In the genomic region with DNA sequence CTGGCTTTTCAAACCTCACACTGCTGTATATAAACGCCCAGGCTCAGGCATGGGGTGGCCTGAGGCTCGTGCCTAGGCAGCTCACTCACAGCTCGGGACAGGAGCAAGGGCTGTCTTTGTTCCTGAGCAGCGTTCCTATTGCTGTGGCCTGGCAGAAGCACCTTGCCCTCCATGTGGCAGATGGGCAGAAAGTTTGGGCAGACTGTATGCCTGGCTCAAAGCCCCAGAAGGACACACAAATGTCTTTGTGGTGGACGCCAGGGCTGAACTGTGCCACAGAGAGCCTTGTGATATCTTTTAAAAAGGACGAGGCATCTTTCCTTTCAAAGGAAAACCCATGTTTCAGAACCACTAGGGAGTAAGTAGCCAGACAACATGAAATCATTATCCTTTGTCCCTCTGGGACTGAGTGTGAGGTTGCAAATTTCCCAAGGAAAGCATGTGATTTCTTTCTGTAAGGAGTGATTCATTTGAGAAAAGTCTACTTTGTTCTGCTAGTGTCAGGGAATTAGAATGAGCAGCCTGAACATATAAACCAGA, we compare ENCODE assay signal across 9 cellular contexts. TPM values are rescaled to one million over a fixed set of nuclear protein-coding genes. Genes with fewer than 3 reads are reported as not detected.
A peak's percentile ranks its signal among the peaks of the same experiment; 100 is the strongest.
DNase-seq lines count a peak whose midpoint lies in the region; ATAC-seq and TF ChIP-seq lines count a peak whose summit lies in the region.
"Had no signal": no experiment of that assay in that cellular context is flagged by ENCODE, and none has a peak within 500 bp of the region (broad histone marks: within the 10 kb centered on the region; RNA-seq: fewer than 3 reads in every experiment).

No MANE protein-coding gene starts in this region.

- TF ChIP-seq CTCF in suprapubic skin (IDR thresholded peaks at IDR 0.05) = no peak

- no peak for TF ChIP-seq EP300 in suprapubic skin (IDR thresholded peaks at IDR 0.05)

- H3K9me3 ChIP-seq in suprapubic skin (no peaks in the 10 kb centered on the region), MG63 (no peaks in the 10 kb centered on the region)

- no peaks in the 10 kb centered on the region for H3K27me3 ChIP-seq in suprapubic skin
- H3K27me3 ChIP-seq in MG63 = no peaks in the 10 kb centered on the region

- TF ChIP-seq POLR2A in suprapubic skin (IDR thresholded peaks at IDR 0.05) = no peak

- H3K4me3 ChIP-seq in suprapubic skin (no peak overlapping the region), MG63 (no peak overlapping the region)

- WGBS in suprapubic skin = 69% methylated on average over 6 of the region's 6 CpGs

- peak overlapping the region; percentile 78 for H3K27ac ChIP-seq in suprapubic skin

- H3K36me3 ChIP-seq in suprapubic skin = no peaks in the 10 kb centered on the region
- no peaks in the 10 kb centered on the region for H3K36me3 ChIP-seq in MG63

- peaks cover 4% of the 10 kb centered on the region for H3K4me1 ChIP-seq in suprapubic skin

- ATAC-seq in GM19397 (IDR thresholded peaks at IDR 0.05; ENCODE audit: unreplicated experiment) (no peak), HG02759 (IDR thresholded peaks at IDR 0.05; ENCODE audit: unreplicated experiment) (no peak)

- DNase-seq in HT1080 (ENCODE audit: low read depth) (peak; percentile 38), dedifferentiated amniotic fluid mesenchymal stem cell (ENCODE audit: extremely low spot score) (peak; percentile 79), kidney tubule cell (ENCODE audit: low spot score) (peak; percentile 46), suprapubic skin (ENCODE audit: low spot score in 2 of 2) (no peak), NCI-H1105 (lab: John Stamatoyannopoulos, UW) (no peak), MG63 (no peak)
- DNase-seq: NCI-H226 had no signal

RNA-seq across cellular contexts. Expression of gene UBE2E1, which starts 29.3 kb away (rescaled TPM):
- total RNA-seq in HT1080 (2014; rRNA removed; shearing (Covaris generic)) = 105 and 134 TPM in 2 replicates
- polyA plus RNA-seq in HT1080 (2015; cell fraction: cytosol; rRNA removed) = 133 and 143 TPM in 2 replicates
- polyA plus RNA-seq in HT1080 (2015; cell fraction: nucleus; rRNA removed) = 89.0 and 91.8 TPM in 2 replicates
- total RNA-seq in suprapubic skin = 100 to 1,000 TPM in 2 of 4 donors, 10 to 100 TPM in 2; 73.0 to 119 (median 94.6) TPM
- total RNA-seq in MG63 (2014; rRNA removed; shearing (Covaris generic); ENCODE audit: low replicate concordance) = 81.6 and 95.0 TPM in 2 replicates

Comparison
In these comparisons a context has a peak if more than half of its experiments do, and no peak if none do; other contexts are left out.
1. DNase-seq: peak in HT1080 (single experiment), dedifferentiated amniotic fluid mesenchymal stem cell (single experiment) and kidney tubule cell (single experiment); none in suprapubic skin (0 of 2), NCI-H1105 (single experiment) and MG63 (single experiment).